ENCODE assay signal across 16 cellular contexts in genomic region chr17:30454635-30455034, GRCh38.
"Had no signal": no experiment of that assay in that cellular context is flagged by ENCODE, and none has a peak within 500 bp of the region (broad histone marks: within the 10 kb centered on the region; RNA-seq: fewer than 3 reads in every experiment).

No MANE protein-coding gene starts in this region.

- H3K27me3 ChIP-seq: dorsolateral prefrontal cortex, hepatocyte, pancreas, thyroid gland had no signal

- DNase-seq: activated CD4-positive, alpha-beta T cell treated with anti-CD3 and anti-CD28 coated beads for 1 hour; activated CD4-positive, alpha-beta T cell treated with anti-CD3 and anti-CD28 coated beads, Interleukin-2, amount 50 U/mL, for 48 hours; activated CD8-positive, alpha-beta memory T cell treated with anti-CD3 and anti-CD28 coated beads, Interleukin-2, amount 10 ng/mL, durations not matched to agents 7 days and 5 days; activated naive CD4-positive, alpha-beta T cell treated with anti-CD3 and anti-CD28 coated beads, Interleukin-2, amount 10 ng/mL, durations not matched to agents 7 days and 5 days; activated T-cell treated with anti-CD3 and anti-CD28 coated beads, Interleukin-2, amount 50 U/mL, for 24 hours; dorsolateral prefrontal cortex; endodermal cell; kidney; left ventricle myocardium inferior; naive thymus-derived CD4-positive, alpha-beta T cell; pancreas; stimulated activated CD4-positive, alpha-beta T cell treated with anti-CD3 and anti-CD28 coated beads, Interleukin-12 subunit alpha, Interleukin-12 subunit beta, amount 100 ng/mL, for 4 hours; stimulated activated CD4-positive, alpha-beta T cell treated with anti-CD3 and anti-CD28 coated beads, Interleukin-2, amount 100 ng/mL, for 24 hours; T1000; thyroid gland had no signal

- H3K27me3 Mint-ChIP-seq: activated CD8-positive, alpha-beta memory T cell treated with anti-CD3 and anti-CD28 coated beads, Interleukin-2, amount 10 ng/mL, durations not matched to agents 7 days and 5 days; activated naive CD4-positive, alpha-beta T cell treated with anti-CD3 and anti-CD28 coated beads, Interleukin-2, amount 10 ng/mL, durations not matched to agents 7 days and 5 days; activated T-cell treated with anti-CD3 and anti-CD28 coated beads, Interleukin-2, amount 50 U/mL, for 24 hours; naive thymus-derived CD4-positive, alpha-beta T cell had no signal

- H3K4me1 Mint-ChIP-seq: activated CD8-positive, alpha-beta memory T cell treated with anti-CD3 and anti-CD28 coated beads, Interleukin-2, amount 10 ng/mL, durations not matched to agents 7 days and 5 days; activated naive CD4-positive, alpha-beta T cell treated with anti-CD3 and anti-CD28 coated beads, Interleukin-2, amount 10 ng/mL, durations not matched to agents 7 days and 5 days; endodermal cell had no signal

- ATAC-seq: activated CD8-positive, alpha-beta memory T cell treated with anti-CD3 and anti-CD28 coated beads, Interleukin-2, amount 10 ng/mL, durations not matched to agents 7 days and 5 days; naive thymus-derived CD4-positive, alpha-beta T cell; pancreas had no signal

- H3K4me3 Mint-ChIP-seq: activated CD8-positive, alpha-beta memory T cell treated with anti-CD3 and anti-CD28 coated beads, Interleukin-2, amount 10 ng/mL, durations not matched to agents 7 days and 5 days; activated naive CD4-positive, alpha-beta T cell treated with anti-CD3 and anti-CD28 coated beads, Interleukin-2, amount 10 ng/mL, durations not matched to agents 7 days and 5 days; activated T-cell treated with anti-CD3 and anti-CD28 coated beads, Interleukin-2, amount 50 U/mL, for 24 hours; endodermal cell; naive thymus-derived CD4-positive, alpha-beta T cell had no signal

- H3K9me3 ChIP-seq: left ventricle myocardium inferior, pancreas, thyroid gland had no signal

- H3K4me3 ChIP-seq: dorsolateral prefrontal cortex, hepatocyte, left ventricle myocardium inferior, pancreas, thyroid gland had no signal

- H3K27ac ChIP-seq: dorsolateral prefrontal cortex, hepatocyte, left ventricle myocardium inferior, pancreas, thyroid gland had no signal

- H3K9me3 Mint-ChIP-seq: activated T-cell treated with anti-CD3 and anti-CD28 coated beads, Interleukin-2, amount 50 U/mL, for 24 hours had no signal

- H3K4me1 ChIP-seq: pancreas had no signal

- H3K27ac Mint-ChIP-seq: activated CD8-positive, alpha-beta memory T cell treated with anti-CD3 and anti-CD28 coated beads, Interleukin-2, amount 10 ng/mL, durations not matched to agents 7 days and 5 days; activated naive CD4-positive, alpha-beta T cell treated with anti-CD3 and anti-CD28 coated beads, Interleukin-2, amount 10 ng/mL, durations not matched to agents 7 days and 5 days; activated T-cell treated with anti-CD3 and anti-CD28 coated beads, Interleukin-2, amount 50 U/mL, for 24 hours; endodermal cell; naive thymus-derived CD4-positive, alpha-beta T cell had no signal
